1 cellular context compared by ENCODE assay signal in genomic region chr2:47043891-47044239, GRCh38.
TF ChIP-seq lines count a peak whose summit lies in the region.

No MANE protein-coding gene starts in this region.

TF ChIP-seq in IMR-90, 13 proteins besides CTCF, POLR2A, EP300 and RAD21 (continued from another document):
- no peak for TF ChIP-seq CEBPB (IDR thresholded peaks at IDR 0.05; ENCODE audit: low read depth, low read length)
- TF ChIP-seq MXI1 (IDR thresholded peaks at IDR 0.05; ENCODE audit: borderline replicate concordance, low read depth, low read length) = no peak
- no peak for TF ChIP-seq NFE2L2 (IDR thresholded peaks at IDR 0.05; ENCODE audit: low read depth, low read length)
